Comparison of ENCODE assay signal across 8 cellular contexts in genomic region chr17:40323731-40324650, GRCh38. TPM values are rescaled to one million over a fixed set of nuclear protein-coding genes. Genes with fewer than 3 reads are reported as not detected.
DNase-seq lines count a peak whose midpoint lies in the region; ATAC-seq, FAIRE-seq and TF ChIP-seq lines count a peak whose summit lies in the region.

No MANE protein-coding gene starts in this region.

- DNase-seq in ELR (ENCODE audit: low read depth) (peak; percentile 65), RWPE1 (ENCODE audit: low spot score) (no peak), GM12878 (ENCODE audit: low read depth, low spot score) (no peak), naive B cell (peak; percentile 89), retina (no peak), H4 (ENCODE audit: low spot score) (no peak)

- H3K4me1 ChIP-seq in GM12878 (ENCODE audit: control insufficient read depth, insufficient read depth, low read length) (peaks cover 68% of the 10 kb centered on the region), urinary bladder (ENCODE audit: insufficient read depth) (no peaks in the 10 kb centered on the region)

- H3K4me1 Mint-ChIP-seq in naive B cell: peaks cover 92 to 97% (median 94%) of the 10 kb centered on the region in 3 donors

- H3K36me3 ChIP-seq in GM12878 (ENCODE audit: control insufficient read depth in 2 of 2, insufficient read depth in 2 of 2, low read length in 1 of 2) (peaks cover 2% of the 10 kb centered on the region in 2 experiments; a peak in 1 of 4 replicates), urinary bladder (ENCODE audit: insufficient read depth) (no peaks in the 10 kb centered on the region)

- no peak for TF ChIP-seq RAD21 in GM12878 (IDR thresholded peaks at IDR 0.05; ENCODE audit: insufficient read depth, low read depth, low read length)

- no peak for FAIRE-seq in GM12878 (lab: Jason Lieb, UNC)

- H3K27me3 ChIP-seq in GM12878 (replicated peaks in 1 of 2; ENCODE audit: control insufficient read depth in 2 of 2, insufficient read depth in 2 of 2, low read length in 1 of 2): no peaks in the 10 kb centered on the region

- H3K4me3 ChIP-seq in GM12878 (peak overlapping the region; percentile 91), urinary bladder (ENCODE audit: low read depth, low read length) (no peak overlapping the region)

- RAD21 ChIA-PET in GM12878 (lab: Charles Lee; ENCODE audit: unreplicated experiment): interaction anchor here (0.6 to 12.6 kb wide), 10 partner anchors 9 to 219 kb away, joined by 3 to 156 read pairs (median 4); partner anchors contain the start of genes RARA and WIPF2

- H3K9me3 Mint-ChIP-seq in naive B cell: peaks cover 0 to 6% (median 0%) of the 10 kb centered on the region in 7 donors

- POLR2A ChIA-PET in RWPE1 (lab: Yijun Ruan, JAX; ENCODE audit: low non-redundant PET) (interaction anchor here (0.6 kb wide), 1 partner anchor 10 kb away, joined by 3 read pairs; no protein-coding TSS in a partner anchor), GM12878 (lab: Charles Lee) (interaction anchor here (0.6 to 7.0 kb wide), 7 partner anchors 13 to 702 kb away, joined by 3 to 123 read pairs (median 3); partner anchors contain the start of gene RARA)

- CTCF ChIA-PET in RWPE1 (lab: Yijun Ruan, JAX): interaction anchor here (0.6 to 1.0 kb wide), 2 partner anchors 41 to 62 kb away, joined by 3 to 4 read pairs; partner anchors contain the start of gene GJD3
- CTCF ChIA-PET in GM12878 (lab: Yijun Ruan, JAX): interaction anchor here (0.6 to 6.6 kb wide), 11 partner anchors 13 to 1339 kb away, joined by 3 to 58 read pairs (median 4); partner anchors contain the start of genes CDC6 and RARA

- H3K9ac ChIP-seq in GM12878 (ENCODE audit: control insufficient read depth, insufficient read depth, low read length): peak overlapping the region; percentile 40

- SMC1A ChIA-PET in GM12878 (lab: Charles Lee; ENCODE audit: uncharacterized antibody, unreplicated experiment): interaction anchor here (1.0 to 11.2 kb wide), 4 partner anchors 15 to 211 kb away, joined by 3 to 172 read pairs (median 3); partner anchors contain the start of gene RARA

- no peak for TF ChIP-seq CTCF in RWPE1 (conservative IDR thresholded peaks at IDR 0.05; ENCODE audit: low read depth)
- no peak for TF ChIP-seq CTCF in GM12878 (IDR thresholded peaks at IDR 0.05 in 2 of 3, conservative IDR thresholded peaks at IDR 0.05 in 1 of 3; ENCODE audit: control insufficient read depth in 2 of 3, extremely low read depth in 1 of 3, insufficient read depth in 1 of 3, low read depth in 3 of 3, low read length in 3 of 3)

- no TSS peak for BruUV-seq in GM12878 (replicated peaks; lab: Mats Ljungman, UMichigan)

- 7% methylated on average over 11 of the region's 11 CpGs for WGBS in GM12878 (ENCODE audit: insufficient coverage, insufficient replicate concordance, low lambda C conversion rate, missing lambda C conversion rate)
- 44% methylated on average over 11 of the region's 11 CpGs for WGBS in urinary bladder

- intact Hi-C loops in GM12878 (cut with micrococcal nuclease; ENCODE audit: unreplicated experiment): loop anchor here (5.0 kb wide), 2 partner anchors 33 to 1348 kb away; no protein-coding TSS in a partner anchor

- H3K9me3 ChIP-seq in GM12878 (replicated peaks; ENCODE audit: control insufficient read depth, insufficient read depth, low read length): no peaks in the 10 kb centered on the region

- no peaks in the 10 kb centered on the region for H3K36me3 Mint-ChIP-seq in naive B cell

- no peak for TF ChIP-seq EP300 in GM12878 (IDR thresholded peaks at IDR 0.05; ENCODE audit: borderline replicate concordance in 1 of 2, control insufficient read depth in 1 of 2, low read depth in 2 of 2, low read length in 2 of 2)

- in situ Hi-C loops in GM12878 (cut with MboI): loop anchor here (10.0 kb wide), 1 partner anchor 1351 kb away; no protein-coding TSS in a partner anchor

- H4K20me1 ChIP-seq in GM12878 (ENCODE audit: control insufficient read depth, insufficient read depth): no peaks in the 10 kb centered on the region

- H3K4me3 Mint-ChIP-seq in naive B cell: peak overlapping the region; percentile 82 to 97 (median 92)

- peak overlapping the region; percentile 99 for H3K27ac ChIP-seq in RWPE1
- peak overlapping the region; percentile 96 for H3K27ac ChIP-seq in GM12878 (ENCODE audit: control insufficient read depth, insufficient read depth)
- peak overlapping the region; percentile 60 for H3K27ac ChIP-seq in urinary bladder (ENCODE audit: low read depth)

- ATAC-seq in GM12878: peak; percentile 43
- ATAC-seq in naive B cell (ENCODE audit: low read depth in 2 of 2): peak; percentile 49 to 50
- no peak for ATAC-seq in GM21619 (IDR thresholded peaks at IDR 0.05; ENCODE audit: unreplicated experiment)

- no peak overlapping the region for H2AFZ ChIP-seq in GM12878 (ENCODE audit: control insufficient read depth, low read depth, low read length)

- peak overlapping the region; percentile 100 for H3K4me2 ChIP-seq in GM12878 (ENCODE audit: control insufficient read depth, insufficient read depth)

- peak; percentile 62 for TF ChIP-seq POLR2A in GM12878 (IDR thresholded peaks at IDR 0.05; ENCODE audit: low read depth, low read length)

- peaks cover 0 to 4% (median 0%) of the 10 kb centered on the region in 3 donors for H3K27me3 Mint-ChIP-seq in naive B cell

- peaks cover 98% of the 10 kb centered on the region for H3K79me2 ChIP-seq in GM12878 (ENCODE audit: control insufficient read depth, insufficient read depth, low read length)

- peak overlapping the region; percentile 100 for H3K27ac Mint-ChIP-seq in naive B cell

RNA-seq across cellular contexts. Expression of gene RARA, which starts 15.0 kb away (rescaled TPM):
- total RNA-seq in GM12878 (2013; cell fraction: nucleolus; rRNA removed): 30.5 and 34.4 TPM in 2 replicates
- total RNA-seq in GM12878 (2014; rRNA removed) (15.5 and 17.3 TPM in 2 replicates), GM12878 (2014; rRNA removed; fragmentation: Illumina TruSeq; extraction: Trizol) (7.7 and 9.7 TPM in 2 replicates), GM12878 (2021) (33.6 and 34.8 TPM in 2 replicates), urinary bladder (10.6 TPM)
- polyA plus RNA-seq in GM12878 (2011; ENCODE audit: low read depth): 12.0 TPM
- polyA plus RNA-seq in GM12878 (2011; rRNA removed) (3.1 and 7.8 TPM in 2 replicates), GM12878 (2014; fragmentation: Illumina TruSeq; extraction: Trizol) (8.0 and 23.8 TPM in 2 replicates), GM12878 (2014; fragmentation: Nextera tagmentation; extraction: Ambion mirVana) (under 1 TPM; 0.13 to 0.16 TPM), GM12878 (2014; rRNA removed) (14.3 and 20.2 TPM in 2 replicates), GM12878 (2016; fragmentation: Nextera tagmentation; extraction: Ambion mirVana) (10 to 100 TPM; 12.9 to 15.4 TPM), naive B cell (ENCODE audit: low read depth in 6 of 6) (10 to 100 TPM in 2 of 6 donors, 1 to 10 TPM in 4; 3.1 to 12.6 (median 7.8) TPM), urinary bladder (47.6 TPM)
- 10.0 and 13.4 TPM in 2 replicates for polyA plus RNA-seq in GM12878 (2011; cell fraction: cytosol; rRNA removed)
- polyA plus RNA-seq in GM12878 (2011; cell fraction: nucleus; rRNA removed): 29.2 and 38.2 TPM in 2 replicates
- polyA plus RNA-seq in GM12878 (2012): 23.0 and 26.5 TPM in 2 replicates
- 8.7 and 13.7 TPM in 2 replicates for polyA minus RNA-seq in GM12878 (2011; rRNA and poly(A)+ RNA removed)
- 15.1 and 20.3 TPM in 2 replicates for polyA minus RNA-seq in GM12878 (2011; cell fraction: cytosol; rRNA and poly(A)+ RNA removed)
- polyA minus RNA-seq in GM12878 (2011; cell fraction: nucleus; rRNA and poly(A)+ RNA removed): 9.7 and 15.5 TPM in 2 replicates
- total RNA-seq in H4 (2014; rRNA removed; shearing (Covaris generic)): 17.7 and 19.7 TPM in 2 replicates

RNA-seq across cellular contexts. Expression of gene CDC6, which starts 36.3 kb away (rescaled TPM):
- total RNA-seq in GM12878 (2013; cell fraction: nucleolus; rRNA removed): 25.9 and 32.3 TPM in 2 replicates
- total RNA-seq in GM12878 (2014; rRNA removed) (39.0 and 43.8 TPM in 2 replicates), GM12878 (2014; rRNA removed; fragmentation: Illumina TruSeq; extraction: Trizol) (46.8 and 53.0 TPM in 2 replicates), GM12878 (2021) (47.7 and 52.0 TPM in 2 replicates), urinary bladder (7.9 TPM)
- 20.0 TPM for polyA plus RNA-seq in GM12878 (2011; ENCODE audit: low read depth)
- polyA plus RNA-seq in GM12878 (2011; rRNA removed) (43.1 and 48.5 TPM in 2 replicates), GM12878 (2014; fragmentation: Illumina TruSeq; extraction: Trizol) (54.4 and 59.6 TPM in 2 replicates), GM12878 (2014; fragmentation: Nextera tagmentation; extraction: Ambion mirVana) (10 to 100 TPM; 13.3 to 18.6 TPM), GM12878 (2014; rRNA removed) (25.9 and 26.3 TPM in 2 replicates), GM12878 (2016; fragmentation: Nextera tagmentation; extraction: Ambion mirVana) (10 to 100 TPM; 59.3 to 60.9 TPM), naive B cell (ENCODE audit: low read depth in 6 of 6) (1 to 10 TPM in 1 of 6 donors, under 1 TPM in 3, not detected in 2; 0.23 to 1.3 (median 0.35) TPM), urinary bladder (0.71 TPM)
- polyA plus RNA-seq in GM12878 (2011; cell fraction: cytosol; rRNA removed): 18.9 and 20.1 TPM in 2 replicates
- 18.7 and 26.9 TPM in 2 replicates for polyA plus RNA-seq in GM12878 (2011; cell fraction: nucleus; rRNA removed)
- polyA plus RNA-seq in GM12878 (2012): 18.9 and 19.5 TPM in 2 replicates
- polyA minus RNA-seq in GM12878 (2011; rRNA and poly(A)+ RNA removed): 15.8 and 24.1 TPM in 2 replicates
- 9.6 and 10.5 TPM in 2 replicates for polyA minus RNA-seq in GM12878 (2011; cell fraction: cytosol; rRNA and poly(A)+ RNA removed)
- polyA minus RNA-seq in GM12878 (2011; cell fraction: nucleus; rRNA and poly(A)+ RNA removed): 12.3 and 28.6 TPM in 2 replicates
- 48.0 and 62.5 TPM in 2 replicates for total RNA-seq in H4 (2014; rRNA removed; shearing (Covaris generic))

RNA-seq across cellular contexts. Expression of gene GJD3, which starts 40.5 kb away (rescaled TPM):
- total RNA-seq in GM12878 (2013; cell fraction: nucleolus; rRNA removed): not detected in 2 replicates
- not detected in 2 replicates for total RNA-seq in GM12878 (2014; rRNA removed)
- total RNA-seq in GM12878 (2014; rRNA removed; fragmentation: Illumina TruSeq; extraction: Trizol): not detected in 2 replicates
- total RNA-seq in GM12878 (2021): not detected in 2 replicates
- not detected for polyA plus RNA-seq in GM12878 (2011; ENCODE audit: low read depth)
- not detected in 2 replicates for polyA plus RNA-seq in GM12878 (2011; rRNA removed)
- polyA plus RNA-seq in GM12878 (2011; cell fraction: cytosol; rRNA removed): not detected in 2 replicates
- polyA plus RNA-seq in GM12878 (2011; cell fraction: nucleus; rRNA removed): not detected in 2 replicates
- polyA plus RNA-seq in GM12878 (2012): not detected in 2 replicates
- not detected in 2 replicates for polyA plus RNA-seq in GM12878 (2014; fragmentation: Illumina TruSeq; extraction: Trizol)
- not detected for polyA plus RNA-seq in GM12878 (2014; fragmentation: Nextera tagmentation; extraction: Ambion mirVana)
- not detected in 2 replicates for polyA plus RNA-seq in GM12878 (2014; rRNA removed)
- polyA plus RNA-seq in GM12878 (2016; fragmentation: Nextera tagmentation; extraction: Ambion mirVana): 1 to 10 TPM in 1 of 2 experiments, not detected in 1; 1.6 TPM
- not detected in 2 replicates for polyA minus RNA-seq in GM12878 (2011; rRNA and poly(A)+ RNA removed)
- polyA minus RNA-seq in GM12878 (2011; cell fraction: cytosol; rRNA and poly(A)+ RNA removed): not detected in 2 replicates
- polyA minus RNA-seq in GM12878 (2011; cell fraction: nucleus; rRNA and poly(A)+ RNA removed): not detected in 2 replicates
- under 1 TPM in 2 of 6 donors, not detected in 4; 0.44 to 0.98 TPM for polyA plus RNA-seq in naive B cell (ENCODE audit: low read depth in 6 of 6)
- total RNA-seq in urinary bladder: not detected
- 1.1 TPM for polyA plus RNA-seq in urinary bladder
- total RNA-seq in H4 (2014; rRNA removed; shearing (Covaris generic)): not detected in 2 replicates

Comparison
In these comparisons a context has a peak if more than half of its experiments do, and no peak if none do; other contexts are left out.
1. DNase-seq: peak in ELR (single experiment) and naive B cell (single experiment); none in RWPE1 (single experiment), GM12878 (single experiment), retina (single experiment) and H4 (single experiment).
2. Peak in every context shown above with its lines, with median percentiles within 50 percentile points of each other: H3K27ac ChIP-seq.